ENCODE assay signal across 8 cellular contexts in the genomic region with DNA sequence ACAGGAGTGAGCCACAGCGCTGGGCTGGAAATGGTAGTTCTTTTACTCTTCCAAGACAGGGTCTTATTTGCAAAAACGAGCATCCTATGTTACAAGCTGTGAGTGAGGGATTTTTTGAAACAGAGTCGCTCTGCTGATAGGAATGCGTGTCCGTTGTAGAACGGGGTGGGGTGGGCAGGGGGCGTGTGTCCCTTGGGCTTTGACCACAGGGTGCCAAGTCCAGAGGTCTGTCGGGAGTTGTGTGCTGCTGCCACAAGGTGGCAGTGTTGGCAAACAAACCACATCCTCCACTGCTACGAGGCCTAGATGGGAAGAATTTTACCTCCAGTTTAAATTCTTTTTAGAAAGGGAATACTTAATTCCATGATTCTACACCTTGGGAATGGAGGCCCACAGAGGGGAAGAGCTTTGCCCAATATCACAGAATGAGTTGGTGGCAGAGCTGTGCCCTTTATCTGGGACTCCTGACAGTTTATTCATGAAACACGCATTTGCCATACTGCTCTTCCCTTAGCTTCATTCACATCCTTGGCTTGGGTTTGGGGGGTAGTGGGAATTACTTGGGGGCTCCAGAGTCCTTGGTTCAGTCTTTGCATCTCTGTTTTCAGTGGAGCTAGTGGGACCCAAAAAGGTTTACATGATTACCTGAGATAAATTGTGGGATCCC. TPM values are rescaled to one million over a fixed set of nuclear protein-coding genes. Genes with fewer than 3 reads are reported as not detected.
DNase-seq lines count a peak whose midpoint lies in the region; ATAC-seq and TF ChIP-seq lines count a peak whose summit lies in the region.

No MANE protein-coding gene starts in this region.

- no peaks in the 10 kb centered on the region for H3K36me3 Mint-ChIP-seq in endothelial cell (ENCODE audit: low read depth, unreplicated experiment)

- peaks cover 7% of the 10 kb centered on the region for H3K27me3 Mint-ChIP-seq in endothelial cell (ENCODE audit: unreplicated experiment)

- peak; percentile 84 for TF ChIP-seq CTCF in HFF-Myc (IDR thresholded peaks at IDR 0.05; ENCODE audit: low read depth, low read length, missing control alignments)
- peak; percentile 97 for TF ChIP-seq CTCF in endothelial cell (IDR thresholded peaks at IDR 0.05; ENCODE audit: unreplicated experiment)

- H3K4me1 Mint-ChIP-seq in endothelial cell (ENCODE audit: unreplicated experiment) = peaks cover 30% of the 10 kb centered on the region

- no peak overlapping the region for H3K4me3 Mint-ChIP-seq in endothelial cell (ENCODE audit: unreplicated experiment)

- no peak overlapping the region for H3K27ac Mint-ChIP-seq in endothelial cell (ENCODE audit: unreplicated experiment)

- H3K4me3 ChIP-seq in HFF-Myc (replicated peaks; ENCODE audit: low read depth, low read length) = no peak overlapping the region

- no peak for ATAC-seq in HG03039 (IDR thresholded peaks at IDR 0.05; ENCODE audit: unreplicated experiment)

- H3K9me3 Mint-ChIP-seq in endothelial cell (ENCODE audit: unreplicated experiment) = no peaks in the 10 kb centered on the region

- peak in 12 of 14 donors; percentile 4 to 47 (median 18) for DNase-seq in C1 segment of cervical spinal cord (lab: John Stamatoyannopoulos, UW)
- DNase-seq in HFF-Myc (ENCODE audit: extremely low read depth, low read depth) = peak; percentile 70
- DNase-seq in NCI-H82 (lab: John Stamatoyannopoulos, UW) = peak; percentile 89
- peak; percentile 6 to 48 for DNase-seq in activated CD8-positive, alpha-beta memory T cell treated with anti-CD3 and anti-CD28 coated beads for 1 hour (ENCODE audit: extremely low read depth in 1 of 2, low read depth in 1 of 2)
- peak; percentile 78 for DNase-seq in endothelial cell (ENCODE audit: low spot score)
- DNase-seq in midbrain (lab: John Stamatoyannopoulos, UW) = peak; percentile 61
- DNase-seq in stimulated activated CD8-positive, alpha-beta memory T cell treated with anti-CD3 and anti-CD28 coated beads, Interleukin-7, amount 100 ng/mL, for 1 hour (ENCODE audit: low read depth in 2 of 2) = peak; percentile 18 to 42

RNA-seq across cellular contexts. Expression of a gene that starts 30.6 kb away (rescaled TPM):
- 37.1 TPM for total RNA-seq in endothelial cell (ENCODE audit: unreplicated experiment)

Comparison
In these comparisons a context has a peak if more than half of its experiments do, and no peak if none do; other contexts are left out.
1. DNase-seq: peak in every context shown above with its lines; median percentile 89 in NCI-H82; 78 in endothelial cell; 70 in HFF-Myc; 61 in midbrain; 30 in stimulated activated CD8-positive, alpha-beta memory T cell treated with anti-CD3 and anti-CD28 coated beads, Interleukin-7, amount 100 ng/mL, for 1 hour; 27 in activated CD8-positive, alpha-beta memory T cell treated with anti-CD3 and anti-CD28 coated beads for 1 hour; 18 in C1 segment of cervical spinal cord.